In the genomic region with DNA sequence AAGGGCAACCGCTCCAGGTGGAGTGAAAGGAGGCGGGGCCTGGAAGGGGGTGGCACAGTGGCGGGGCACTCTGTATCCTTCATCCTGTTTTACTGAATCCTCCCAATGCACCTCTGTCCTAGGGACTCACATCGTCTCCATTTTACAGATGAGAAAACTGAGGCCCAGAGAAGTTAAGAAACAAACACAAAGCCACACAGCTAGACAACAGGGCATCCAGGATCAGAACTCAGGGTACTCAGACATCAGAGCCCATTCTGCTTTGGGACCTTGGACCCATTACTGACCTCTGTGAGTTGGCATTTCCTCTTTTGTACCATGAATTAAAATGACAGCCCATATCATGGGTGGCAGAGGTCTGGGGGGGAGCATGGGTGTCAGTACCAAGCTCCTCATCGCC, we compare ENCODE assay signal across 13 cellular contexts.
DNase-seq lines count a peak whose midpoint lies in the region; ATAC-seq and TF ChIP-seq lines count a peak whose summit lies in the region.
"Had no signal": no experiment of that assay in that cellular context is flagged by ENCODE, and none has a peak within 500 bp of the region (broad histone marks: within the 10 kb centered on the region; RNA-seq: fewer than 3 reads in every experiment).

No MANE protein-coding gene starts in this region.

- no peaks in the 10 kb centered on the region for H3K9me2 ChIP-seq in GM23248 (ENCODE audit: insufficient read depth)

- no peaks in the 10 kb centered on the region for H3K27me3 Mint-ChIP-seq in activated T-cell treated with anti-CD3 and anti-CD28 coated beads, Interleukin-2, amount 50 U/mL, for 72 hours (ENCODE audit: low read depth)
- H3K27me3 Mint-ChIP-seq: B cell had no signal

- no peaks in the 10 kb centered on the region for H3K27me3 ChIP-seq in ACC112 (ENCODE audit: insufficient read depth, low read length)
- no peaks in the 10 kb centered on the region for H3K27me3 ChIP-seq in GM23248 (replicated peaks; ENCODE audit: insufficient read depth)
- H3K27me3 ChIP-seq in brain microvascular endothelial cell (replicated peaks): no peaks in the 10 kb centered on the region
- H3K27me3 ChIP-seq in neutrophil: no peaks in the 10 kb centered on the region

- peaks cover 2 to 3% of the 10 kb centered on the region in 2 donors for H3K36me3 Mint-ChIP-seq in activated T-cell treated with anti-CD3 and anti-CD28 coated beads, Interleukin-2, amount 50 U/mL, for 72 hours (ENCODE audit: insufficient read depth in 2 of 2)

- H3K36me3 ChIP-seq in ACC112 (ENCODE audit: insufficient read depth, low read length) (no peaks in the 10 kb centered on the region), GM23248 (ENCODE audit: low read depth) (no peaks in the 10 kb centered on the region), brain microvascular endothelial cell (replicated peaks) (no peaks in the 10 kb centered on the region), neutrophil (peaks cover 60% of the 10 kb centered on the region)

- DNase-seq in GM23248: no peak
- DNase-seq in brain microvascular endothelial cell: no peak
- DNase-seq in T-helper 9 cell: no peak
- DNase-seq in activated T-cell treated with anti-CD3 and anti-CD28 coated beads, Interleukin-2, amount 50 U/mL, for 72 hours: no peak
- no peak for DNase-seq in NCI-H1694 (lab: John Stamatoyannopoulos, UW)
- DNase-seq: CD8-positive, alpha-beta T cell; COR-L47; DMS153; DMS79 treated with DMSO at 0.1 percent for 48 hours had no signal

- H3K4me3 ChIP-seq in ACC112 (ENCODE audit: low read depth, low read length): no peak overlapping the region
- H3K4me3 ChIP-seq in GM23248: no peak overlapping the region
- no peak overlapping the region for H3K4me3 ChIP-seq in brain microvascular endothelial cell (ENCODE audit: low read depth, low read length)
- no peak overlapping the region for H3K4me3 ChIP-seq in neutrophil (ENCODE audit: low read depth in 1 of 2, low read length in 1 of 2)

- H2AFZ ChIP-seq in ACC112 (ENCODE audit: low read length, unreplicated experiment) (no peak overlapping the region), GM23248 (no peak overlapping the region)

- no peaks in the 10 kb centered on the region for H3K79me2 ChIP-seq in ACC112 (ENCODE audit: control insufficient read depth, insufficient read depth, low read length, unreplicated experiment)
- no peaks in the 10 kb centered on the region for H3K79me2 ChIP-seq in GM23248 (ENCODE audit: insufficient read depth)

- in situ Hi-C loops in GM23248 (cut with MboI): no loop called here
- in situ Hi-C loops in brain microvascular endothelial cell (cut with HindIII; ENCODE audit: low pct_ligation_motif_present, low sequenced_read_pairs): no loop called here

- peaks cover 23% of the 10 kb centered on the region for H3K4me1 Mint-ChIP-seq in activated T-cell treated with anti-CD3 and anti-CD28 coated beads, Interleukin-2, amount 50 U/mL, for 72 hours (ENCODE audit: low read depth)

- peaks cover 0 to 3% of the 10 kb centered on the region in 2 donors for H3K9me3 Mint-ChIP-seq in activated T-cell treated with anti-CD3 and anti-CD28 coated beads, Interleukin-2, amount 50 U/mL, for 72 hours

- no peak overlapping the region for H3K4me2 ChIP-seq in GM23248 (ENCODE audit: unreplicated experiment)

- H3K4me1 ChIP-seq in ACC112 (ENCODE audit: control insufficient read depth, insufficient read depth, low read length, unreplicated experiment) (peaks cover 22% of the 10 kb centered on the region), GM23248 (ENCODE audit: insufficient read depth) (peaks cover 26% of the 10 kb centered on the region), neutrophil (ENCODE audit: control insufficient read depth in 1 of 2, insufficient read depth in 1 of 2, low read depth in 1 of 2, low read length in 1 of 2) (peaks cover 0 to 10% of the 10 kb centered on the region in 2 experiments)

- no peak overlapping the region for H3K27ac Mint-ChIP-seq in activated T-cell treated with anti-CD3 and anti-CD28 coated beads, Interleukin-2, amount 50 U/mL, for 72 hours
- H3K27ac Mint-ChIP-seq: B cell; CD8-positive, alpha-beta T cell had no signal

- no peaks in the 10 kb centered on the region for H4K20me1 ChIP-seq in GM23248 (ENCODE audit: insufficient read depth)

- no peak overlapping the region for H3K4me3 Mint-ChIP-seq in activated T-cell treated with anti-CD3 and anti-CD28 coated beads, Interleukin-2, amount 50 U/mL, for 72 hours
- H3K4me3 Mint-ChIP-seq: B cell; CD14-positive monocyte; CD8-positive, alpha-beta T cell had no signal

- H3K27ac ChIP-seq in ACC112 (ENCODE audit: low read depth, low read length) (peak overlapping the region; percentile 13; the same call in 1 of the 2 replicates), GM23248 (peak overlapping the region; percentile 43), brain microvascular endothelial cell (peak overlapping the region; percentile 68), neutrophil (peak overlapping the region; percentile 35)

- no peak overlapping the region for H3K9ac ChIP-seq in GM23248

- H3K9me3 ChIP-seq in GM23248 (ENCODE audit: low read depth) (no peaks in the 10 kb centered on the region), neutrophil (no peaks in the 10 kb centered on the region)

- TF ChIP-seq CTCF in brain microvascular endothelial cell (IDR thresholded peaks at IDR 0.05; ENCODE audit: low read depth, low read length, missing control alignments) (no peak), neutrophil (IDR thresholded peaks at IDR 0.05) (no peak)

- H3F3A ChIP-seq in GM23248 (ENCODE audit: insufficient read depth): peaks cover 26% of the 10 kb centered on the region

- 93 to 97% methylated on average over 5 of the region's 5 CpGs for WGBS in GM23248 (ENCODE audit: low coverage in 1 of 2, low lambda C conversion rate in 2 of 2, missing lambda C conversion rate in 2 of 2), 2 experiments

- ATAC-seq in activated T-cell treated with anti-CD3 and anti-CD28 coated beads, Interleukin-2, amount 50 U/mL, for 72 hours (replicated peaks in 1 of 2): no peak
- ATAC-seq: CD8-positive, alpha-beta T cell had no signal

Comparison
In these comparisons a context has a peak if more than half of its experiments do, and no peak if none do; other contexts are left out.
1. H3K27ac ChIP-seq: peak in every context shown above with its lines; median percentile 68 in brain microvascular endothelial cell; 43 in GM23248; 35 in neutrophil; 13 in ACC112.